Comparison of ENCODE assay signal across 27 cellular contexts in genomic region chr1:37133276-37134145, GRCh38.
"Had no signal": no experiment of that assay in that cellular context is flagged by ENCODE, and none has a peak within 500 bp of the region (broad histone marks: within the 10 kb centered on the region; RNA-seq: fewer than 3 reads in every experiment).

No MANE protein-coding gene starts in this region.

- H3K36me3 Mint-ChIP-seq: activated CD4-positive, alpha-beta memory T cell treated with anti-CD3 and anti-CD28 coated beads for 36 hours; activated naive CD8-positive, alpha-beta T cell treated with anti-CD3 and anti-CD28 coated beads, Interleukin-2, amount 10 ng/mL, durations not matched to agents 7 days and 5 days; immature natural killer cell; naive thymus-derived CD4-positive, alpha-beta T cell; neural progenitor cell; stimulated activated memory B cell treated with anti-CD40 and anti-IgM and Interleukin-4, amounts not matched to agents 10 μg/mL and 1 μg/mL and 100 μg/mL, for 72 hours had no signal

- H3K36me3 ChIP-seq: colonic mucosa, esophagus squamous epithelium, gastrocnemius medialis, heart right ventricle, lower lobe of right lung, neural progenitor cell, ovary, sigmoid colon, stomach, vagina had no signal

- H3K4me3 Mint-ChIP-seq: activated CD4-positive, alpha-beta memory T cell treated with anti-CD3 and anti-CD28 coated beads for 36 hours; activated naive CD4-positive, alpha-beta T cell treated with anti-CD3 and anti-CD28 coated beads for 36 hours; activated naive CD8-positive, alpha-beta T cell treated with anti-CD3 and anti-CD28 coated beads, Interleukin-2, amount 10 ng/mL, durations not matched to agents 7 days and 5 days; activated T-cell treated with anti-CD3 and anti-CD28 coated beads, Interleukin-2, amount 50 U/mL, for 72 hours; immature natural killer cell; naive thymus-derived CD4-positive, alpha-beta T cell; neural progenitor cell; stimulated activated memory B cell treated with anti-CD40 and anti-IgM and Interleukin-4, amounts not matched to agents 10 μg/mL and 1 μg/mL and 100 μg/mL, for 72 hours; T-helper 1 cell treated with Interleukin-12 subunit alpha and Interleukin-12 subunit beta and Interleukin-4 antibody, amounts not matched to agents 30 μg/mL and 1 μg/mL, for 36 hours had no signal

- H3K9me3 ChIP-seq: colonic mucosa, esophagus squamous epithelium, gastrocnemius medialis, heart right ventricle, lower lobe of right lung, ovary, sigmoid colon, stomach, testis, vagina had no signal

- H3K9me3 Mint-ChIP-seq: activated CD4-positive, alpha-beta memory T cell treated with anti-CD3 and anti-CD28 coated beads for 36 hours; activated naive CD4-positive, alpha-beta T cell treated with anti-CD3 and anti-CD28 coated beads for 36 hours; activated naive CD8-positive, alpha-beta T cell treated with anti-CD3 and anti-CD28 coated beads, Interleukin-2, amount 10 ng/mL, durations not matched to agents 7 days and 5 days; activated T-cell treated with anti-CD3 and anti-CD28 coated beads, Interleukin-2, amount 50 U/mL, for 72 hours; neural progenitor cell; T-helper 1 cell treated with Interleukin-12 subunit alpha and Interleukin-12 subunit beta and Interleukin-4 antibody, amounts not matched to agents 30 μg/mL and 1 μg/mL, for 36 hours had no signal

- H3K4me1 ChIP-seq: colonic mucosa, esophagus squamous epithelium, heart right ventricle, lower lobe of right lung, neural progenitor cell, sigmoid colon, stomach, testis, vagina had no signal

- H2AFZ ChIP-seq: neural progenitor cell had no signal

- H3K27me3 ChIP-seq: colonic mucosa, gastrocnemius medialis, ovary, testis, vagina had no signal

- H3K4me1 Mint-ChIP-seq: activated naive CD8-positive, alpha-beta T cell treated with anti-CD3 and anti-CD28 coated beads, Interleukin-2, amount 10 ng/mL, durations not matched to agents 7 days and 5 days; immature natural killer cell; stimulated activated memory B cell treated with anti-CD40 and anti-IgM and Interleukin-4, amounts not matched to agents 10 μg/mL and 1 μg/mL and 100 μg/mL, for 72 hours had no signal

- H3K4me2 ChIP-seq: neural progenitor cell, smooth muscle cell had no signal

- H3K27ac Mint-ChIP-seq: activated CD4-positive, alpha-beta memory T cell treated with anti-CD3 and anti-CD28 coated beads for 36 hours; activated naive CD4-positive, alpha-beta T cell treated with anti-CD3 and anti-CD28 coated beads for 36 hours; activated naive CD8-positive, alpha-beta T cell treated with anti-CD3 and anti-CD28 coated beads, Interleukin-2, amount 10 ng/mL, durations not matched to agents 7 days and 5 days; activated T-cell treated with anti-CD3 and anti-CD28 coated beads, Interleukin-2, amount 50 U/mL, for 72 hours; immature natural killer cell; naive thymus-derived CD4-positive, alpha-beta T cell; neural progenitor cell; stimulated activated memory B cell treated with anti-CD40 and anti-IgM and Interleukin-4, amounts not matched to agents 10 μg/mL and 1 μg/mL and 100 μg/mL, for 72 hours; T-helper 1 cell treated with Interleukin-12 subunit alpha and Interleukin-12 subunit beta and Interleukin-4 antibody, amounts not matched to agents 30 μg/mL and 1 μg/mL, for 36 hours had no signal

- ATAC-seq: activated T-cell treated with anti-CD3 and anti-CD28 coated beads, Interleukin-2, amount 50 U/mL, for 72 hours; gastrocnemius medialis; heart right ventricle; left lobe of liver; lower lobe of right lung; naive thymus-derived CD4-positive, alpha-beta T cell; stimulated activated memory B cell treated with anti-CD40 and anti-IgM and Interleukin-4, amounts not matched to agents 10 μg/mL and 1 μg/mL and 100 μg/mL, for 72 hours had no signal

- H3K27ac ChIP-seq: colonic mucosa, esophagus squamous epithelium, gastrocnemius medialis, heart right ventricle, lower lobe of right lung, neural progenitor cell, ovary, sigmoid colon, stomach, testis, vagina had no signal

- H3K4me3 ChIP-seq: colonic mucosa, esophagus squamous epithelium, gastrocnemius medialis, heart right ventricle, lower lobe of right lung, neural progenitor cell, ovary, sigmoid colon, smooth muscle cell, stomach, testis, vagina had no signal

- H3K9ac ChIP-seq: neural progenitor cell had no signal

- DNase-seq: activated CD4-positive, alpha-beta memory T cell treated with anti-CD3 and anti-CD28 coated beads for 36 hours; activated CD4-positive, alpha-beta T cell treated with anti-CD3 and anti-CD28 coated beads for 4 hours; activated CD4-positive, CD25-positive, alpha-beta regulatory T cell; activated effector memory CD4-positive, alpha-beta T cell treated with Interleukin-2 at 50 U/mL for 16 hours; activated naive CD4-positive, alpha-beta T cell treated with anti-CD3 and anti-CD28 coated beads for 36 hours; activated naive CD8-positive, alpha-beta T cell treated with anti-CD3 and anti-CD28 coated beads, Interleukin-2, amount 10 ng/mL, durations not matched to agents 7 days and 5 days; activated T-cell treated with anti-CD3 and anti-CD28 coated beads, Interleukin-2, amount 50 U/mL, for 72 hours; amniotic stem cell; colonic mucosa; esophagus squamous epithelium; gastrocnemius medialis; heart right ventricle; immature natural killer cell; lower lobe of right lung; naive thymus-derived CD4-positive, alpha-beta T cell; ovary; sigmoid colon; stimulated activated CD4-positive, alpha-beta T cell treated with anti-CD3 and anti-CD28 coated beads, Interleukin-15, amount 100 ng/mL, for 24 hours; stomach; testis; trophoblast cell had no signal
